In genomic region chr7:50359258-50359994, GRCh38 we compare ENCODE assay signal across 15 cellular contexts. TPM values are rescaled to one million over a fixed set of nuclear protein-coding genes. Genes with fewer than 3 reads are reported as not detected.
A peak's percentile ranks its signal among the peaks of the same experiment; 100 is the strongest.
DNase-seq lines count a peak whose midpoint lies in the region; ATAC-seq lines count a peak whose summit lies in the region.
"Had no signal": no experiment of that assay in that cellular context is flagged by ENCODE, and none has a peak within 500 bp of the region (broad histone marks: within the 10 kb centered on the region; RNA-seq: fewer than 3 reads in every experiment).

No MANE protein-coding gene starts in this region.

- H4K8ac ChIP-seq in mesendoderm (ENCODE audit: low read depth, low read length): no peak overlapping the region

- no peaks in the 10 kb centered on the region for H3K27me3 ChIP-seq in mesendoderm (ENCODE audit: insufficient read depth, low read length, poor library complexity)
- H3K27me3 ChIP-seq: thyroid gland had no signal

- WGBS in mesendoderm (ENCODE audit: extremely low coverage, insufficient coverage, low lambda C conversion rate): no CpG with 5 or more reads among the region's 9 CpGs

- H2BK15ac ChIP-seq in mesendoderm (replicated peaks; ENCODE audit: low read depth): no peak overlapping the region

- H3K18ac ChIP-seq in mesendoderm (ENCODE audit: low read length): no peak overlapping the region

- no peak overlapping the region for H3K4me3 ChIP-seq in mesendoderm (ENCODE audit: low read length)
- H3K4me3 ChIP-seq: thyroid gland had no signal

- no peaks in the 10 kb centered on the region for H3K36me3 ChIP-seq in mesendoderm (ENCODE audit: control insufficient read depth, insufficient read depth, low read length)
- H3K36me3 ChIP-seq: thyroid gland had no signal

- peak overlapping the region; percentile 72 for H2AK5ac ChIP-seq in mesendoderm (ENCODE audit: low read length)

- peak overlapping the region; percentile 7 for H3K27ac ChIP-seq in mesendoderm (ENCODE audit: low read depth, low read length)
- H3K27ac ChIP-seq: thyroid gland had no signal

- no peak overlapping the region for H4K5ac ChIP-seq in mesendoderm (ENCODE audit: low read length)

- H3K23ac ChIP-seq in mesendoderm (ENCODE audit: low read length): no peak overlapping the region

- no peak overlapping the region for H2BK120ac ChIP-seq in mesendoderm (ENCODE audit: low read depth, low read length)

- H3K4me3 Mint-ChIP-seq in stimulated activated naive CD8-positive, alpha-beta T cell treated with anti-CD3 and anti-CD28 coated beads, Interleukin-15, Interleukin-2, amounts not matched to agents 100 ng/mL and 50 ng/mL, for 24 hours: peak overlapping the region; percentile 74
- peak overlapping the region; percentile 39 for H3K4me3 Mint-ChIP-seq in activated T-helper 1 cell treated with anti-CD3 and anti-CD28 coated beads, Interleukin-12 subunit alpha, Interleukin-12 subunit beta, Interleukin-2, Interleukin-4 antibody, amounts not matched to agents 30 ng/mL and 10 ng/mL and 1 ng/mL, durations not matched to agents 14 hours and 24 hours and 36 hours
- H3K4me3 Mint-ChIP-seq: brain, HFFc6, mesothelial cell of epicardium had no signal

- H3K4me2 ChIP-seq in mesendoderm (ENCODE audit: low read length): no peak overlapping the region

- H3K36me3 Mint-ChIP-seq in stimulated activated naive CD8-positive, alpha-beta T cell treated with anti-CD3 and anti-CD28 coated beads, Interleukin-15, Interleukin-2, amounts not matched to agents 100 ng/mL and 50 ng/mL, for 24 hours (ENCODE audit: low read depth): peaks cover 98% of the 10 kb centered on the region
- H3K36me3 Mint-ChIP-seq in activated T-helper 1 cell treated with anti-CD3 and anti-CD28 coated beads, Interleukin-12 subunit alpha, Interleukin-12 subunit beta, Interleukin-2, Interleukin-4 antibody, amounts not matched to agents 30 ng/mL and 10 ng/mL and 1 ng/mL, durations not matched to agents 14 hours and 24 hours and 36 hours (ENCODE audit: low read depth): peaks cover 76% of the 10 kb centered on the region
- H3K36me3 Mint-ChIP-seq: brain, mesothelial cell of epicardium had no signal

- no peaks in the 10 kb centered on the region for H3K79me2 ChIP-seq in mesendoderm (ENCODE audit: control insufficient read depth, insufficient read depth, low read length)

- H3K4me1 Mint-ChIP-seq in stimulated activated naive CD8-positive, alpha-beta T cell treated with anti-CD3 and anti-CD28 coated beads, Interleukin-15, Interleukin-2, amounts not matched to agents 100 ng/mL and 50 ng/mL, for 24 hours (ENCODE audit: low read depth): peaks cover 100% of the 10 kb centered on the region
- peaks cover 96% of the 10 kb centered on the region for H3K4me1 Mint-ChIP-seq in activated T-helper 1 cell treated with anti-CD3 and anti-CD28 coated beads, Interleukin-12 subunit alpha, Interleukin-12 subunit beta, Interleukin-2, Interleukin-4 antibody, amounts not matched to agents 30 ng/mL and 10 ng/mL and 1 ng/mL, durations not matched to agents 14 hours and 24 hours and 36 hours (ENCODE audit: low read depth)
- H3K4me1 Mint-ChIP-seq: brain had no signal

- ATAC-seq in stimulated activated naive CD8-positive, alpha-beta T cell treated with anti-CD3 and anti-CD28 coated beads, Interleukin-15, Interleukin-2, amounts not matched to agents 100 U/mL and 50 U/mL, for 24 hours: no peak

- no peaks in the 10 kb centered on the region for H3K79me1 ChIP-seq in mesendoderm (ENCODE audit: low read length)

- peaks cover 13% of the 10 kb centered on the region for H3K4me1 ChIP-seq in mesendoderm (ENCODE audit: control insufficient read depth, low read depth, low read length)
- H3K4me1 ChIP-seq: thyroid gland had no signal

- H2BK5ac ChIP-seq in mesendoderm (ENCODE audit: low read length): peak overlapping the region; percentile 51

- H3K27ac Mint-ChIP-seq in stimulated activated naive CD8-positive, alpha-beta T cell treated with anti-CD3 and anti-CD28 coated beads, Interleukin-15, Interleukin-2, amounts not matched to agents 100 ng/mL and 50 ng/mL, for 24 hours: peak overlapping the region; percentile 97
- peak overlapping the region; percentile 97 for H3K27ac Mint-ChIP-seq in activated T-helper 1 cell treated with anti-CD3 and anti-CD28 coated beads, Interleukin-12 subunit alpha, Interleukin-12 subunit beta, Interleukin-2, Interleukin-4 antibody, amounts not matched to agents 30 ng/mL and 10 ng/mL and 1 ng/mL, durations not matched to agents 14 hours and 24 hours and 36 hours
- H3K27ac Mint-ChIP-seq: HFFc6, mesothelial cell of epicardium had no signal

- H3K56ac ChIP-seq in mesendoderm (ENCODE audit: low read length): peak overlapping the region; percentile 71

- no peaks in the 10 kb centered on the region for H3K27me3 Mint-ChIP-seq in stimulated activated naive CD8-positive, alpha-beta T cell treated with anti-CD3 and anti-CD28 coated beads, Interleukin-15, Interleukin-2, amounts not matched to agents 100 ng/mL and 50 ng/mL, for 24 hours
- H3K27me3 Mint-ChIP-seq in activated T-helper 1 cell treated with anti-CD3 and anti-CD28 coated beads, Interleukin-12 subunit alpha, Interleukin-12 subunit beta, Interleukin-2, Interleukin-4 antibody, amounts not matched to agents 30 ng/mL and 10 ng/mL and 1 ng/mL, durations not matched to agents 14 hours and 24 hours and 36 hours (ENCODE audit: insufficient read depth): no peaks in the 10 kb centered on the region

- no peak overlapping the region for H3K9ac ChIP-seq in mesendoderm (ENCODE audit: low read length)

- no peaks in the 10 kb centered on the region for H3K9me3 Mint-ChIP-seq in stimulated activated naive CD8-positive, alpha-beta T cell treated with anti-CD3 and anti-CD28 coated beads, Interleukin-15, Interleukin-2, amounts not matched to agents 100 ng/mL and 50 ng/mL, for 24 hours
- no peaks in the 10 kb centered on the region for H3K9me3 Mint-ChIP-seq in activated T-helper 1 cell treated with anti-CD3 and anti-CD28 coated beads, Interleukin-12 subunit alpha, Interleukin-12 subunit beta, Interleukin-2, Interleukin-4 antibody, amounts not matched to agents 30 ng/mL and 10 ng/mL and 1 ng/mL, durations not matched to agents 14 hours and 24 hours and 36 hours
- H3K9me3 Mint-ChIP-seq: brain, HFFc6, mesothelial cell of epicardium had no signal

- intact Hi-C loops in activated T-helper 1 cell treated with anti-CD3 and anti-CD28 coated beads, Interleukin-12 subunit alpha, Interleukin-12 subunit beta, Interleukin-2, Interleukin-4 antibody, amounts not matched to agents 30 ng/mL and 10 ng/mL and 1 ng/mL, durations not matched to agents 14 hours and 24 hours and 36 hours (cut with micrococcal nuclease): no loop called here

- no peak overlapping the region for H3K4ac ChIP-seq in mesendoderm (ENCODE audit: low read depth, low read length)

- DNase-seq in stimulated activated naive CD8-positive, alpha-beta T cell treated with anti-CD3 and anti-CD28 coated beads, Interleukin-15, Interleukin-2, amounts not matched to agents 100 U/mL and 50 U/mL, for 24 hours: no peak
- DNase-seq in activated T-helper 1 cell treated with anti-CD3 and anti-CD28 coated beads, Interleukin-12 subunit alpha, Interleukin-12 subunit beta, Interleukin-2, Interleukin-4 antibody, amounts not matched to agents 30 ng/mL and 10 ng/mL and 1 ng/mL, durations not matched to agents 14 hours and 24 hours and 36 hours (ENCODE audit: low spot score): no peak
- DNase-seq in mesendoderm (no peak), CD1c-positive myeloid dendritic cell (ENCODE audit: extremely low spot score) (no peak), NCI-H69 (lab: John Stamatoyannopoulos, UW) (no peak), A172 (ENCODE audit: low spot score) (no peak), LoVo (ENCODE audit: low spot score) (no peak)
- DNase-seq: HFFc6, NCI-H2171, posterior cingulate gyrus, SIG-M5, thyroid gland had no signal

RNA-seq across cellular contexts. Expression of gene IKZF1, which starts 54.9 kb away (rescaled TPM):
- total RNA-seq in activated T-helper 1 cell treated with anti-CD3 and anti-CD28 coated beads, Interleukin-12 subunit alpha, Interleukin-12 subunit beta, Interleukin-2, Interleukin-4 antibody, amounts not matched to agents 30 ng/mL and 10 ng/mL and 1 ng/mL, durations not matched to agents 14 hours and 24 hours and 36 hours: 324 and 329 TPM in 2 replicates
- polyA plus RNA-seq in mesendoderm (2013, experiment 1 of 2): 0.29 TPM
- polyA plus RNA-seq in mesendoderm (2013, experiment 2 of 2): 0.31 TPM
- not detected in 2 replicates for total RNA-seq in A172 (2014; rRNA removed; shearing (Covaris generic))
- total RNA-seq: HFFc6 had no signal

Comparison
In these comparisons a context has a peak if more than half of its experiments do, and no peak if none do; other contexts are left out.
1. RNA of gene IKZF1, which starts 54.9 kb away (total RNA-seq): 324 to 329 TPM in activated T-helper 1 cell treated with anti-CD3 and anti-CD28 coated beads, Interleukin-12 subunit alpha, Interleukin-12 subunit beta, Interleukin-2, Interleukin-4 antibody, amounts not matched to agents 30 ng/mL and 10 ng/mL and 1 ng/mL, durations not matched to agents 14 hours and 24 hours and 36 hours; not detected in A172; every median in the first group is over 100 times any median in the second.